In genomic region chr7:56106108-56107073, GRCh38 we compare ENCODE assay signal across 8 cellular contexts. TPM values are rescaled to one million over a fixed set of nuclear protein-coding genes. Genes with fewer than 3 reads are reported as not detected.
DNase-seq lines count a peak whose midpoint lies in the region; ATAC-seq, FAIRE-seq and TF ChIP-seq lines count a peak whose summit lies in the region.

Gene CHCHD2 (minus strand): TSS chr7:56106476. CDS start chr7:56106413, 63 bp downstream.

- peak; percentile 97 for DNase-seq in AG09309 (ENCODE audit: low read depth)
- peak; percentile 98 for DNase-seq in NCI-H345 treated with DMSO at 0.1 percent for 48 hours (lab: John Stamatoyannopoulos, UW; ENCODE audit: unreplicated experiment)
- DNase-seq in activated B cell treated with CpG ODN at 0.5 μM for 24 hours, result peak; percentile 81
- peak; percentile 99 for DNase-seq in cardiac fibroblast (ENCODE audit: low read depth in 2 of 2)
- peak; percentile 89 for DNase-seq in keratinocyte (ENCODE audit: low read depth, low spot score)
- DNase-seq in stimulated activated CD4-positive, alpha-beta T cell treated with anti-CD3 and anti-CD28 coated beads, Interleukin-15, amount 100 ng/mL, for 1 hour (ENCODE audit: low read depth in 1 of 2, low spot score in 1 of 2), result peak; percentile 81

- H3K36me3 ChIP-seq in keratinocyte (ENCODE audit: control insufficient read depth in 2 of 2, extremely low read depth in 1 of 2, insufficient read depth in 2 of 2, low read length in 2 of 2), result peaks cover 8 to 11% of the 10 kb centered on the region in 2 experiments

- H3K4me3 Mint-ChIP-seq in activated B cell treated with CpG ODN at 0.5 μM for 24 hours, result peak within 1 kb of the TSS; percentile 98

- peaks cover 2% of the 10 kb centered on the region for H3K27me3 Mint-ChIP-seq in activated B cell treated with CpG ODN at 0.5 μM for 24 hours

- H3K27me3 ChIP-seq in keratinocyte (ENCODE audit: control insufficient read depth, extremely low read depth, insufficient read depth, low read length), result no peaks in the 10 kb centered on the region

- H3K27ac ChIP-seq in keratinocyte (ENCODE audit: control insufficient read depth, insufficient read depth, low read length), result peak within 1 kb of the TSS; percentile 99

- POLR2A ChIA-PET in activated B cell treated with CpG ODN at 0.5 μM for 24 hours (lab: Charles Lee), result interaction anchor here (0.8 to 2.8 kb wide), 13 partner anchors 15 to 1348 kb away, joined by 3 to 36 read pairs (median 3); partner anchors contain the start of genes CCT6A, NIPSNAP2, PSPH and SEC61G

- H3K36me3 Mint-ChIP-seq in activated B cell treated with CpG ODN at 0.5 μM for 24 hours (ENCODE audit: low read depth), result peaks cover 44% of the 10 kb centered on the region

- no peaks in the 10 kb centered on the region for H3K9me3 ChIP-seq in keratinocyte (ENCODE audit: control insufficient read depth, low read depth, low read length)

- dilution Hi-C loops in keratinocyte (cut with MboI; ENCODE audit: extremely low pct_ligation_motif_present, low sequenced_read_pairs), result no loop called here

- H3K4me3 ChIP-seq in AG09309 (ENCODE audit: control insufficient read depth, low read depth, low read length) (peak within 1 kb of the TSS; percentile 84), cardiac fibroblast (replicated peaks in 1 of 2; ENCODE audit: low read depth in 2 of 2, low read length in 2 of 2) (peak within 1 kb of the TSS; percentile 90 to 91), keratinocyte (ENCODE audit: control insufficient read depth in 2 of 3, extremely low read depth in 1 of 3, insufficient read depth in 2 of 3, low read depth in 1 of 3, low read length in 3 of 3) (peak within 1 kb of the TSS; percentile 89 to 99 (median 95))

- peak within 1 kb of the TSS; percentile 99 for H3K9ac ChIP-seq in keratinocyte (ENCODE audit: control insufficient read depth, extremely low read depth, insufficient read depth, low read length)

- H4K20me1 ChIP-seq in keratinocyte (ENCODE audit: control insufficient read depth, extremely low read depth, insufficient read depth, low read length), result no peaks in the 10 kb centered on the region

- peak; percentile 84 for FAIRE-seq in keratinocyte (lab: Jason Lieb, UNC)

- H3K4me2 ChIP-seq in keratinocyte (ENCODE audit: control insufficient read depth, extremely low read depth, insufficient read depth, low read depth, low read length), result peak within 1 kb of the TSS; percentile 91

- TF ChIP-seq CTCF in AG09309 (IDR thresholded peaks at IDR 0.05; ENCODE audit: control insufficient read depth, insufficient read depth, low read depth, low read length, missing control alignments) (no peak), activated B cell treated with CpG ODN at 0.5 μM for 24 hours (IDR thresholded peaks at IDR 0.05) (no peak), cardiac fibroblast (IDR thresholded peaks at IDR 0.05; ENCODE audit: low read depth, low read length) (no peak), keratinocyte (optimal IDR thresholded peaks at IDR 0.05 in 1 of 3, IDR thresholded peaks at IDR 0.05 in 1 of 3, conservative IDR thresholded peaks at IDR 0.05 in 1 of 3; ENCODE audit: extremely low read depth in 1 of 3, insufficient read depth in 2 of 3, low read length in 3 of 3) (no peak)

- H3K27ac Mint-ChIP-seq in activated B cell treated with CpG ODN at 0.5 μM for 24 hours, result peak within 1 kb of the TSS; percentile 98

- peak; percentile 100 for ATAC-seq in GM19025 (IDR thresholded peaks at IDR 0.05; ENCODE audit: low read depth, unreplicated experiment)
- ATAC-seq in HG03342 (IDR thresholded peaks at IDR 0.05; ENCODE audit: unreplicated experiment), result peak; percentile 99
- ATAC-seq in activated B cell treated with CpG ODN at 0.5 μM for 24 hours (ENCODE audit: low read depth), result peak; percentile 99

- peaks cover 6% of the 10 kb centered on the region for H3K4me1 ChIP-seq in keratinocyte (ENCODE audit: control insufficient read depth, extremely low read depth, insufficient read depth, low read length)

- no peaks in the 10 kb centered on the region for H3K9me1 ChIP-seq in keratinocyte (ENCODE audit: control insufficient read depth, extremely low read depth, insufficient read depth, low read length)

- H3K4me1 Mint-ChIP-seq in activated B cell treated with CpG ODN at 0.5 μM for 24 hours, result peaks cover 37% of the 10 kb centered on the region

- H3K9me3 Mint-ChIP-seq in activated B cell treated with CpG ODN at 0.5 μM for 24 hours, result peaks cover 3% of the 10 kb centered on the region

- peaks cover 27% of the 10 kb centered on the region for H3K79me2 ChIP-seq in keratinocyte (ENCODE audit: control insufficient read depth, insufficient read depth, low read length)

- peak within 1 kb of the TSS; percentile 79 for H2AFZ ChIP-seq in keratinocyte (ENCODE audit: control insufficient read depth, low read length)

- CTCF ChIA-PET in activated B cell treated with CpG ODN at 0.5 μM for 24 hours (lab: Charles Lee), result interaction anchor here (1.5 kb wide), 1 partner anchor 32 kb away, joined by 6 read pairs; no protein-coding TSS in a partner anchor

- intact Hi-C loops in activated B cell treated with CpG ODN at 0.5 μM for 24 hours (cut with micrococcal nuclease), result loop anchor here (1.0 to 5.0 kb wide), 7 partner anchors 42 to 1347 kb away; partner anchors contain the start of genes CCT6A, LANCL2, MRPS17 and PSPH

RNA-seq across cellular contexts. Expression of gene CHCHD2, which starts in this region (rescaled TPM):
- 309 and 350 TPM in 2 replicates for total RNA-seq in activated B cell treated with CpG ODN at 0.5 μM for 24 hours
- polyA plus RNA-seq in keratinocyte, result 277 to 420 TPM (median 379 TPM) in 3 replicates
- polyA plus RNA-seq in keratinocyte (2011; ENCODE audit: low read depth), result 60.1 TPM
- 332 and 388 TPM in 2 replicates for polyA plus RNA-seq in keratinocyte (2011; cell fraction: cytosol; rRNA removed)
- 148 and 149 TPM in 2 replicates for polyA plus RNA-seq in keratinocyte (2011; cell fraction: nucleus; rRNA removed)
- polyA plus RNA-seq in keratinocyte (2012; ENCODE audit: low replicate concordance), result 332 and 463 TPM in 2 replicates
- polyA minus RNA-seq in keratinocyte, result 91.7 to 102 TPM (median 101 TPM) in 3 replicates
- polyA minus RNA-seq in keratinocyte (2011; cell fraction: cytosol; rRNA and poly(A)+ RNA removed), result 384 TPM
- polyA minus RNA-seq in keratinocyte (2011; cell fraction: nucleus; rRNA and poly(A)+ RNA removed), result 59.7 and 72.6 TPM in 2 replicates

Comparison
In these comparisons a context has a peak if more than half of its experiments do, and no peak if none do; other contexts are left out.
1. Peak in every context shown above with its lines: DNase-seq, ATAC-seq, H3K4me3 ChIP-seq and H3K27ac ChIP-seq.